12 cellular contexts compared by ENCODE assay signal in genomic region chr1:92441316-92442311, GRCh38. TPM values are rescaled to one million over a fixed set of nuclear protein-coding genes. Genes with fewer than 3 reads are reported as not detected.
DNase-seq lines count a peak whose midpoint lies in the region; ATAC-seq and TF ChIP-seq lines count a peak whose summit lies in the region.
"Had no signal": no experiment of that assay in that cellular context is flagged by ENCODE, and none has a peak within 500 bp of the region (broad histone marks: within the 10 kb centered on the region; RNA-seq: fewer than 3 reads in every experiment).

No MANE protein-coding gene starts in this region.

- H3K27me3 Mint-ChIP-seq in CD4-positive, alpha-beta memory T cell: no peaks in the 10 kb centered on the region

- no peaks in the 10 kb centered on the region for H3K36me3 ChIP-seq in mucosa of descending colon (ENCODE audit: low read depth)
- no peaks in the 10 kb centered on the region for H3K36me3 ChIP-seq in CD4-positive, alpha-beta memory T cell (ENCODE audit: insufficient read depth, low read length)
- H3K36me3 ChIP-seq: heart left ventricle had no signal

- no peaks in the 10 kb centered on the region for H3K4me1 ChIP-seq in mucosa of descending colon (ENCODE audit: low read depth)
- no peaks in the 10 kb centered on the region for H3K4me1 ChIP-seq in CD4-positive, alpha-beta memory T cell (ENCODE audit: insufficient read depth, low read length)

- H3K9me3 Mint-ChIP-seq in CD4-positive, alpha-beta memory T cell: peaks cover 0 to 2% (median 0%) of the 10 kb centered on the region in 8 donors
- H3K9me3 Mint-ChIP-seq: activated T-helper 2 cell treated with anti-CD3 and anti-CD28 coated beads, Interferon-gamma antibody, Interleukin-2, Interleukin-4, amounts not matched to agents 10 μg/mL and 5 μg/mL and 100 μg/mL, durations not matched to agents 14 hours and 24 hours and 36 hours had no signal

- no peak overlapping the region for H3K4me3 Mint-ChIP-seq in CD4-positive, alpha-beta memory T cell

- H3K27ac ChIP-seq in CD4-positive, alpha-beta memory T cell (ENCODE audit: low read depth, low read length): no peak overlapping the region
- H3K27ac ChIP-seq: heart left ventricle, skin epidermis had no signal

- H3K4me1 Mint-ChIP-seq in CD4-positive, alpha-beta memory T cell: peaks cover 0 to 13% (median 9%) of the 10 kb centered on the region in 4 donors

- intact Hi-C loops in mucosa of descending colon (cut with DNase I, micrococcal nuclease): no loop called here
- intact Hi-C loops in CD4-positive, alpha-beta memory T cell (cut with micrococcal nuclease): no loop called here

- no peaks in the 10 kb centered on the region for H3K9me3 ChIP-seq in mucosa of descending colon
- no peaks in the 10 kb centered on the region for H3K9me3 ChIP-seq in CD4-positive, alpha-beta memory T cell (ENCODE audit: control insufficient read depth in 1 of 2, low read length in 2 of 2)

- no peak overlapping the region for H3K4me3 ChIP-seq in mucosa of descending colon
- H3K4me3 ChIP-seq in CD4-positive, alpha-beta memory T cell (ENCODE audit: low read length in 2 of 2): no peak overlapping the region
- H3K4me3 ChIP-seq: heart left ventricle, skin epidermis had no signal

- POLR2A ChIA-PET in CD4-positive, alpha-beta memory T cell (lab: Charles Lee; ENCODE audit: partially characterized antibody): no interaction called here

- CTCF ChIA-PET in CD4-positive, alpha-beta memory T cell (lab: Charles Lee; ENCODE audit: partially characterized antibody): interaction anchor here (0.5 to 2.4 kb wide), 2 partner anchors 14 to 131 kb away, joined by 4 to 6 read pairs; no protein-coding TSS in a partner anchor

- DNase-seq in DMS 273 treated with DMSO at 0.1 percent for 48 hours (lab: John Stamatoyannopoulos, UW) (peak; percentile 74), NCI-H2081 treated with DMSO at 0.1 percent for 48 hours (lab: John Stamatoyannopoulos, UW) (peak; percentile 43), ecto neural progenitor cell (ENCODE audit: low spot score) (peak; percentile 57), mucosa of descending colon (peak; percentile 76 to 85 (median 85)), Kasumi-1 (lab: John Stamatoyannopoulos, UW) (no peak)
- DNase-seq in activated CD4-positive, CD25-positive, alpha-beta regulatory T cell treated with anti-CD3 and anti-CD28 coated beads, Interleukin-2, amount 50 U/mL, for 72 hours: no peak
- no peak for DNase-seq in CD4-positive, alpha-beta memory T cell
- DNase-seq: activated CD4-positive, CD25-positive, alpha-beta regulatory T cell; heart left ventricle had no signal

- no peak for TF ChIP-seq CTCF in mucosa of descending colon (IDR thresholded peaks at IDR 0.05)

- ATAC-seq in mucosa of descending colon (peak; percentile 95), GM19455 (IDR thresholded peaks at IDR 0.05; ENCODE audit: unreplicated experiment) (no peak)

- H3K27ac Mint-ChIP-seq in CD4-positive, alpha-beta memory T cell: no peak overlapping the region
- H3K27ac Mint-ChIP-seq: activated T-helper 2 cell treated with anti-CD3 and anti-CD28 coated beads, Interferon-gamma antibody, Interleukin-2, Interleukin-4, amounts not matched to agents 10 μg/mL and 5 μg/mL and 100 μg/mL, durations not matched to agents 14 hours and 24 hours and 36 hours had no signal

- H3K27me3 ChIP-seq in CD4-positive, alpha-beta memory T cell (ENCODE audit: insufficient read depth, low read length): no peaks in the 10 kb centered on the region
- H3K27me3 ChIP-seq: heart left ventricle had no signal

- no peaks in the 10 kb centered on the region for H3K36me3 Mint-ChIP-seq in CD4-positive, alpha-beta memory T cell

RNA-seq across cellular contexts. Expression of gene GFI1, which starts 45.1 kb away (rescaled TPM):
- 1 to 10 TPM; 2.7 to 7.8 (median 7.7) TPM for total RNA-seq in mucosa of descending colon
- total RNA-seq in CD4-positive, alpha-beta memory T cell: 10 to 100 TPM; 30.6 to 33.2 TPM
- polyA plus RNA-seq in CD4-positive, alpha-beta memory T cell: 10 to 100 TPM in 1 of 2 donors, 1 to 10 TPM in 1; 7.8 to 12.1 TPM

Comparison
In these comparisons a context has a peak if more than half of its experiments do, and no peak if none do; other contexts are left out.
1. DNase-seq: peak in DMS 273 treated with DMSO at 0.1 percent for 48 hours (single experiment), NCI-H2081 treated with DMSO at 0.1 percent for 48 hours (single experiment), ecto neural progenitor cell (single experiment) and mucosa of descending colon (3 of 3); none in Kasumi-1 (0 of 2), activated CD4-positive, CD25-positive, alpha-beta regulatory T cell treated with anti-CD3 and anti-CD28 coated beads, Interleukin-2, amount 50 U/mL, for 72 hours (single experiment) and CD4-positive, alpha-beta memory T cell (0 of 5).